9 cellular contexts compared by ENCODE assay signal in genomic region chr1:171644805-171645483, GRCh38. TPM values are rescaled to one million over a fixed set of nuclear protein-coding genes. Genes with fewer than 3 reads are reported as not detected.
DNase-seq lines count a peak whose midpoint lies in the region; ATAC-seq and TF ChIP-seq lines count a peak whose summit lies in the region.
"Had no signal": no experiment of that assay in that cellular context is flagged by ENCODE, and none has a peak within 500 bp of the region (broad histone marks: within the 10 kb centered on the region; RNA-seq: fewer than 3 reads in every experiment).

No MANE protein-coding gene starts in this region.

- H4K20me1 ChIP-seq in GM23248 (ENCODE audit: insufficient read depth) = no peaks in the 10 kb centered on the region

- CTCF ChIA-PET in Caco-2 (lab: Charles Lee) = interaction anchor here (0.6 to 4.8 kb wide), 11 partner anchors 11 to 341 kb away, joined by 3 to 66 read pairs (median 3); partner anchors contain the start of genes MYOCOS and VAMP4

- no peaks in the 10 kb centered on the region for H3K36me3 Mint-ChIP-seq in Caco-2 (ENCODE audit: insufficient read depth, unreplicated experiment)
- no peaks in the 10 kb centered on the region for H3K36me3 Mint-ChIP-seq in activated naive CD8-positive, alpha-beta T cell treated with anti-CD3 and anti-CD28 coated beads, Interleukin-2, amount 10 ng/mL, durations not matched to agents 7 days and 5 days

- POLR2A ChIA-PET in Caco-2 (lab: Charles Lee) = interaction anchor here (0.7 kb wide), 1 partner anchor 57 kb away, joined by 9 read pairs; no protein-coding TSS in a partner anchor
- POLR2A ChIA-PET in activated naive CD8-positive, alpha-beta T cell treated with anti-CD3 and anti-CD28 coated beads, Interleukin-2, amount 10 ng/mL, durations not matched to agents 7 days and 5 days (lab: Charles Lee) = interaction anchor here (1.9 kb wide), 1 partner anchor 97 kb away, joined by 8 read pairs; the partner anchor contains the start of gene VAMP4

- WGBS in GM23248 (ENCODE audit: low coverage in 1 of 2, low lambda C conversion rate in 2 of 2, missing lambda C conversion rate in 2 of 2), 2 experiments = 10 to 11% methylated on average over 15 of the region's 15 CpGs
- 13 to 19% (median 15%) methylated on average over 10 to 15 of the region's 15 CpGs for WGBS in heart left ventricle, 4 donors
- 21% methylated on average over 15 of the region's 15 CpGs for WGBS in prostate gland

- H3K4me3 Mint-ChIP-seq in Caco-2 (ENCODE audit: unreplicated experiment) = no peak overlapping the region
- no peak overlapping the region for H3K4me3 Mint-ChIP-seq in activated naive CD8-positive, alpha-beta T cell treated with anti-CD3 and anti-CD28 coated beads, Interleukin-2, amount 10 ng/mL, durations not matched to agents 7 days and 5 days

- peak; percentile 83 to 88 for DNase-seq in Caco-2
- peak; percentile 89 for DNase-seq in GM23248
- DNase-seq in NCI-H1105 treated with DMSO at 0.1 percent for 48 hours (lab: John Stamatoyannopoulos, UW) = peak; percentile 8
- DNase-seq in SKM-1 (lab: John Stamatoyannopoulos, UW; ENCODE audit: unreplicated experiment) = peak; percentile 78
- peak; percentile 61 for DNase-seq in activated naive CD8-positive, alpha-beta T cell treated with anti-CD3 and anti-CD28 coated beads, Interleukin-2, amount 10 ng/mL, durations not matched to agents 7 days and 5 days
- peak; percentile 68 to 81 (median 76) for DNase-seq in heart left ventricle
- DNase-seq in prostate gland (ENCODE audit: low spot score) = peak; percentile 84
- DNase-seq in ureter (ENCODE audit: low spot score) = peak; percentile 86

- H3K27ac ChIP-seq in GM23248 = no peak overlapping the region
- peak overlapping the region; percentile 35 to 90 (median 79) for H3K27ac ChIP-seq in heart left ventricle
- H3K27ac ChIP-seq in prostate gland = peak overlapping the region; percentile 78 to 80

- no peaks in the 10 kb centered on the region for H3K9me2 ChIP-seq in GM23248 (ENCODE audit: insufficient read depth)

- peak; percentile 89 for ATAC-seq in activated naive CD8-positive, alpha-beta T cell treated with anti-CD3 and anti-CD28 coated beads, Interleukin-2, amount 10 ng/mL, durations not matched to agents 7 days and 5 days (ENCODE audit: low read depth)
- peak; percentile 70 to 90 (median 85) for ATAC-seq in heart left ventricle

- no peaks in the 10 kb centered on the region for H3K79me2 ChIP-seq in GM23248 (ENCODE audit: insufficient read depth)

- peak; percentile 79 to 82 for TF ChIP-seq CTCF in Caco-2 (IDR thresholded peaks at IDR 0.05; ENCODE audit: insufficient read depth in 1 of 2, low read depth in 1 of 2, low read length in 1 of 2, severe bottlenecking in 1 of 2, unreplicated experiment in 1 of 2)
- TF ChIP-seq CTCF in heart left ventricle (IDR thresholded peaks at IDR 0.05) = peak; percentile 69 to 87 (median 82)
- peak; percentile 53 to 85 (median 76) for TF ChIP-seq CTCF in prostate gland (IDR thresholded peaks at IDR 0.05)

- H3K9me3 ChIP-seq in Caco-2 = no peaks in the 10 kb centered on the region
- no peaks in the 10 kb centered on the region for H3K9me3 ChIP-seq in GM23248 (ENCODE audit: low read depth)
- H3K9me3 ChIP-seq in heart left ventricle = no peaks in the 10 kb centered on the region
- H3K9me3 ChIP-seq in prostate gland = no peaks in the 10 kb centered on the region

- H3K36me3 ChIP-seq in Caco-2 (ENCODE audit: control insufficient read depth, insufficient read depth, low read length) (no peaks in the 10 kb centered on the region), GM23248 (ENCODE audit: low read depth) (no peaks in the 10 kb centered on the region), heart left ventricle (no peaks in the 10 kb centered on the region), prostate gland (no peaks in the 10 kb centered on the region)

- BruUV-seq in Caco-2 (replicated peaks; lab: Mats Ljungman, UMichigan) = no TSS peak

- H3K4me3 ChIP-seq in Caco-2 (ENCODE audit: low read depth, low read length) (no peak overlapping the region), GM23248 (no peak overlapping the region), heart left ventricle (peak overlapping the region in 2 of 12 donors; percentile 5 to 18), prostate gland (no peak overlapping the region)

- no peaks in the 10 kb centered on the region; the same call in 1 of the 2 replicates for H3K4me1 ChIP-seq in Caco-2
- peaks cover 16% of the 10 kb centered on the region; the same call in 1 of the 2 replicates for H3K4me1 ChIP-seq in GM23248 (ENCODE audit: insufficient read depth)
- H3K4me1 ChIP-seq in heart left ventricle = peaks cover 0 to 21% (median 12%) of the 10 kb centered on the region in 12 donors
- H3K4me1 ChIP-seq in prostate gland (replicated peaks) = peaks cover 13% of the 10 kb centered on the region

- H3K27me3 ChIP-seq in Caco-2 (replicated peaks; ENCODE audit: control insufficient read depth, insufficient read depth, low read length) (no peaks in the 10 kb centered on the region), GM23248 (replicated peaks; ENCODE audit: insufficient read depth) (no peaks in the 10 kb centered on the region), heart left ventricle (no peaks in the 10 kb centered on the region), prostate gland (replicated peaks; ENCODE audit: insufficient read depth) (no peaks in the 10 kb centered on the region)

- TF ChIP-seq POLR2A in heart left ventricle (IDR thresholded peaks at IDR 0.05) (no peak), prostate gland (IDR thresholded peaks at IDR 0.05) (no peak)

- no peak overlapping the region for H3K4me2 ChIP-seq in GM23248 (ENCODE audit: unreplicated experiment)

- peak overlapping the region; percentile 57 for H2AFZ ChIP-seq in GM23248

- intact Hi-C loops in Caco-2 (cut with micrococcal nuclease; ENCODE audit: unreplicated experiment) (loop anchor here (1.0 to 5.0 kb wide), 5 partner anchors 71 to 342 kb away; partner anchors contain the start of gene METTL13), heart left ventricle (cut with DNase I) (loop anchor here (1.0 to 10.0 kb wide), 14 partner anchors 70 to 342 kb away; partner anchors contain the start of genes METTL13 (in 6 of the 10) and VAMP4 (in 1 of the 10)), prostate gland (cut with DNase I) (loop anchor here (1.0 to 5.0 kb wide), 3 partner anchors 71 to 337 kb away; partner anchors contain the start of gene METTL13)

- H3K9ac ChIP-seq in GM23248 = no peak overlapping the region

- H3K27ac Mint-ChIP-seq in Caco-2 (ENCODE audit: unreplicated experiment) = no peak overlapping the region
- H3K27ac Mint-ChIP-seq in activated naive CD8-positive, alpha-beta T cell treated with anti-CD3 and anti-CD28 coated beads, Interleukin-2, amount 10 ng/mL, durations not matched to agents 7 days and 5 days = no peak overlapping the region

- peaks cover under 1% of the 10 kb centered on the region for H3K27me3 Mint-ChIP-seq in Caco-2 (ENCODE audit: insufficient read depth, unreplicated experiment)
- H3K27me3 Mint-ChIP-seq in activated naive CD8-positive, alpha-beta T cell treated with anti-CD3 and anti-CD28 coated beads, Interleukin-2, amount 10 ng/mL, durations not matched to agents 7 days and 5 days = peaks cover 9% of the 10 kb centered on the region

- peaks cover 14% of the 10 kb centered on the region for H3F3A ChIP-seq in GM23248 (ENCODE audit: insufficient read depth)

- H3K4me1 Mint-ChIP-seq in Caco-2 (ENCODE audit: low read depth, unreplicated experiment) = peaks cover 10% of the 10 kb centered on the region
- H3K4me1 Mint-ChIP-seq in activated naive CD8-positive, alpha-beta T cell treated with anti-CD3 and anti-CD28 coated beads, Interleukin-2, amount 10 ng/mL, durations not matched to agents 7 days and 5 days = peaks cover 10% of the 10 kb centered on the region

- in situ Hi-C loops in GM23248 (cut with MboI) = loop anchor here (5.0 kb wide), 1 partner anchor 337 kb away; no protein-coding TSS in a partner anchor

- H3K9me3 Mint-ChIP-seq in Caco-2 (ENCODE audit: unreplicated experiment) = no peaks in the 10 kb centered on the region
- H3K9me3 Mint-ChIP-seq in activated naive CD8-positive, alpha-beta T cell treated with anti-CD3 and anti-CD28 coated beads, Interleukin-2, amount 10 ng/mL, durations not matched to agents 7 days and 5 days = no peaks in the 10 kb centered on the region

RNA-seq across cellular contexts. Expression of gene MYOC, which starts 7.5 kb away (rescaled TPM):
- total RNA-seq in Caco-2 (2022) (not detected in 2 replicates), heart left ventricle (10 to 100 TPM in 1 of 9 donors, 1 to 10 TPM in 6, under 1 TPM in 2; 0.49 to 12.4 (median 2.6) TPM), prostate gland (1 to 10 TPM; 3.7 to 5.7 TPM), ureter (0.75 TPM)
- total RNA-seq in GM23248 (2014; rRNA removed; shearing (Covaris generic)) = not detected in 2 replicates
- polyA plus RNA-seq in GM23248 (2016; fragmentation: Nextera tagmentation; extraction: Ambion mirVana) (not detected in 2 replicates), heart left ventricle (1 to 10 TPM in 1 of 2 donors, under 1 TPM in 1; 0.69 to 2.3 TPM)
- not detected for total RNA-seq in activated naive CD8-positive, alpha-beta T cell treated with anti-CD3 and anti-CD28 coated beads, Interleukin-2, amount 10 ng/mL, durations not matched to agents 7 days and 5 days
- total RNA-seq: activated CD8-positive, alpha-beta memory T cell treated with anti-CD3 and anti-CD28 coated beads for 36 hours had no signal

RNA-seq across cellular contexts. Expression of gene MYOCOS, which starts 22.9 kb away (rescaled TPM):
- total RNA-seq in Caco-2 (2022) = 0.18 TPM in 1 of 2 replicates, not detected in the other
- total RNA-seq in GM23248 (2014; rRNA removed; shearing (Covaris generic)) = not detected in 2 replicates
- polyA plus RNA-seq in GM23248 (2016; fragmentation: Nextera tagmentation; extraction: Ambion mirVana) = not detected in 2 replicates
- under 1 TPM; 0.14 to 0.28 TPM for total RNA-seq in activated naive CD8-positive, alpha-beta T cell treated with anti-CD3 and anti-CD28 coated beads, Interleukin-2, amount 10 ng/mL, durations not matched to agents 7 days and 5 days
- total RNA-seq in heart left ventricle = not detected
- polyA plus RNA-seq in heart left ventricle = not detected
- not detected for total RNA-seq in prostate gland
- total RNA-seq in ureter = not detected
- total RNA-seq: activated CD8-positive, alpha-beta memory T cell treated with anti-CD3 and anti-CD28 coated beads for 36 hours had no signal

Comparison
In these comparisons a context has a peak if more than half of its experiments do, and no peak if none do; other contexts are left out.
1. DNase-seq: peak in every context shown above with its lines; median percentile 89 in GM23248; 86 in ureter; 86 in Caco-2; 84 in prostate gland; 78 in SKM-1; 76 in heart left ventricle; 61 in activated naive CD8-positive, alpha-beta T cell treated with anti-CD3 and anti-CD28 coated beads, Interleukin-2, amount 10 ng/mL, durations not matched to agents 7 days and 5 days; 8 in NCI-H1105 treated with DMSO at 0.1 percent for 48 hours.